Comparison of ENCODE assay signal across 18 cellular contexts in genomic region chr17:58529275-58529674, GRCh38. TPM values are rescaled to one million over a fixed set of nuclear protein-coding genes. Genes with fewer than 3 reads are reported as not detected.
DNase-seq lines count a peak whose midpoint lies in the region; ATAC-seq and TF ChIP-seq lines count a peak whose summit lies in the region.
"Had no signal": no experiment of that assay in that cellular context is flagged by ENCODE, and none has a peak within 500 bp of the region (broad histone marks: within the 10 kb centered on the region; RNA-seq: fewer than 3 reads in every experiment).

No MANE protein-coding gene starts in this region.

- H3K27me3 Mint-ChIP-seq in activated naive CD8-positive, alpha-beta T cell treated with anti-CD3 and anti-CD28 coated beads for 36 hours: peaks cover 35% of the 10 kb centered on the region

- H3K4me3 ChIP-seq in stomach (no peak overlapping the region), aorta (ENCODE audit: low read length in 2 of 2) (no peak overlapping the region)
- H3K4me3 ChIP-seq: HAP-1, SJSA1 had no signal

- WGBS in stomach, 5 donors: 48 to 76% (median 54%) methylated on average over 1 of the region's 1 CpG
- 38 to 49% methylated on average over 1 of the region's 1 CpG for WGBS in aorta, 2 donors

- H3K36me3 ChIP-seq in stomach (no peaks in the 10 kb centered on the region), aorta (ENCODE audit: control insufficient read depth in 1 of 2, insufficient read depth in 2 of 2, low read length in 1 of 2) (no peaks in the 10 kb centered on the region)
- H3K36me3 ChIP-seq: HAP-1, SJSA1 had no signal

- H3K27ac ChIP-seq in stomach (peak overlapping the region in 1 of 5 donors; percentile 65), aorta (ENCODE audit: low read depth in 1 of 2, low read length in 2 of 2) (no peak overlapping the region)
- H3K27ac ChIP-seq: KMS-11, SJSA1 had no signal

- no peaks in the 10 kb centered on the region for H3K36me3 Mint-ChIP-seq in activated naive CD8-positive, alpha-beta T cell treated with anti-CD3 and anti-CD28 coated beads for 36 hours

- no peak for TF ChIP-seq EP300 in stomach (IDR thresholded peaks at IDR 0.05)

- H3K9me3 Mint-ChIP-seq in activated naive CD8-positive, alpha-beta T cell treated with anti-CD3 and anti-CD28 coated beads for 36 hours: no peaks in the 10 kb centered on the region
- H3K9me3 Mint-ChIP-seq: T-helper 2 cell treated with Interferon-gamma antibody and Interleukin-4, amounts not matched to agents 5 μg/mL and 100 μg/mL, for 36 hours had no signal

- H3K4me1 ChIP-seq in stomach (peaks cover 7 to 52% (median 30%) of the 10 kb centered on the region in 4 donors), aorta (ENCODE audit: control insufficient read depth in 1 of 2, insufficient read depth in 2 of 2, low read length in 2 of 2) (no peaks in the 10 kb centered on the region)

- H3K27me3 ChIP-seq in stomach (peaks cover 0 to 5% (median 0%) of the 10 kb centered on the region in 3 donors), aorta (ENCODE audit: control insufficient read depth in 1 of 2, insufficient read depth in 2 of 2, low read length in 1 of 2) (no peaks in the 10 kb centered on the region)
- H3K27me3 ChIP-seq: SJSA1 had no signal

- intact Hi-C loops in stomach (cut with DNase I; ENCODE audit: low total_unique reads) (no loop called here), aorta (cut with DNase I) (loop anchor here in 1 of 2 donors (5.0 kb wide), 1 partner anchor 48 kb away; no protein-coding TSS in a partner anchor)

- no peak for ATAC-seq in aorta (ENCODE audit: low FRiP score)

- no peak for TF ChIP-seq POLR2A in stomach (IDR thresholded peaks at IDR 0.05)

- no peak overlapping the region for H3K4me3 Mint-ChIP-seq in activated naive CD8-positive, alpha-beta T cell treated with anti-CD3 and anti-CD28 coated beads for 36 hours
- H3K4me3 Mint-ChIP-seq: T-helper 2 cell treated with Interferon-gamma antibody and Interleukin-4, amounts not matched to agents 5 μg/mL and 100 μg/mL, for 36 hours had no signal

- TF ChIP-seq CTCF in stomach (IDR thresholded peaks at IDR 0.05): no peak

- no peak overlapping the region for H3K27ac Mint-ChIP-seq in activated naive CD8-positive, alpha-beta T cell treated with anti-CD3 and anti-CD28 coated beads for 36 hours
- H3K27ac Mint-ChIP-seq: T-helper 2 cell treated with Interferon-gamma antibody and Interleukin-4, amounts not matched to agents 5 μg/mL and 100 μg/mL, for 36 hours had no signal

- H3K4me1 Mint-ChIP-seq in activated naive CD8-positive, alpha-beta T cell treated with anti-CD3 and anti-CD28 coated beads for 36 hours: no peaks in the 10 kb centered on the region

- H3K9me3 ChIP-seq in stomach (no peaks in the 10 kb centered on the region), aorta (ENCODE audit: control insufficient read depth, low read length) (no peaks in the 10 kb centered on the region)
- H3K9me3 ChIP-seq: HAP-1, SJSA1 had no signal

- peak in 10 of 14 donors; percentile 23 to 69 (median 52) for DNase-seq in C1 segment of cervical spinal cord (lab: John Stamatoyannopoulos, UW)
- peak in 52 of 56 donors; percentile 21 to 87 (median 66) for DNase-seq in amygdala (lab: John Stamatoyannopoulos, UW)
- DNase-seq in globus pallidus (ENCODE audit: low spot score): peak; percentile 93
- DNase-seq in nucleus accumbens (lab: John Stamatoyannopoulos, UW): peak in 49 of 56 donors; percentile 22 to 86 (median 73)
- no peak for DNase-seq in DMS79 treated with DMSO at 0.1 percent for 48 hours (lab: John Stamatoyannopoulos, UW)
- DNase-seq in stomach: no peak
- DNase-seq in aorta: no peak
- no peak for DNase-seq in activated naive CD8-positive, alpha-beta T cell treated with anti-CD3 and anti-CD28 coated beads for 36 hours
- DNase-seq: activated CD4-positive, alpha-beta T cell treated with anti-CD3 and anti-CD28 coated beads for 1 hour; activated naive CD4-positive, alpha-beta T cell; NCI-H2081 treated with DMSO at 0.1 percent for 48 hours; NCI-H510A treated with DMSO at 0.1 percent for 48 hours had no signal

RNA-seq across cellular contexts. Expression of gene MTMR4, which starts 14.8 kb away (rescaled TPM):
- total RNA-seq in stomach (100 to 1,000 TPM in 1 of 5 donors, 10 to 100 TPM in 4; 24.3 to 126 (median 29.9) TPM), aorta (10 to 100 TPM; 38.7 to 38.8 TPM)
- polyA plus RNA-seq in stomach (1 to 10 TPM; 5.8 to 9.1 (median 7.1) TPM), aorta (10 to 100 TPM; 14.0 to 17.7 TPM)
- 10 to 100 TPM; 72.2 to 75.6 TPM for total RNA-seq in activated naive CD8-positive, alpha-beta T cell treated with anti-CD3 and anti-CD28 coated beads for 36 hours

RNA-seq across cellular contexts. Expression of gene HSF5, which starts 41.1 kb away (rescaled TPM):
- under 1 TPM in 1 of 5 donors, not detected in 4; 0.18 TPM for total RNA-seq in stomach
- not detected for polyA plus RNA-seq in stomach
- total RNA-seq in aorta: not detected
- not detected for polyA plus RNA-seq in aorta
- total RNA-seq in activated naive CD8-positive, alpha-beta T cell treated with anti-CD3 and anti-CD28 coated beads for 36 hours: 1 to 10 TPM; 3.9 to 4.2 TPM
- total RNA-seq: myocyte, SJSA1, subcutaneous adipose tissue had no signal

Comparison
In these comparisons a context has a peak if more than half of its experiments do, and no peak if none do; other contexts are left out.
1. DNase-seq: peak in C1 segment of cervical spinal cord (10 of 14), amygdala (52 of 56), globus pallidus (single experiment) and nucleus accumbens (49 of 56); none in DMS79 treated with DMSO at 0.1 percent for 48 hours (single experiment), stomach (single experiment), aorta (0 of 2) and activated naive CD8-positive, alpha-beta T cell treated with anti-CD3 and anti-CD28 coated beads for 36 hours (single experiment).
2. RNA of gene HSF5, which starts 41.1 kb away (total RNA-seq): 3.9 to 4.2 TPM in activated naive CD8-positive, alpha-beta T cell treated with anti-CD3 and anti-CD28 coated beads for 36 hours; not detected in aorta and 0.18 TPM in stomach; every median in the first group is over 4 times any median in the second.